ENCODE assay signal across 8 cellular contexts in genomic region chr4:186839122-186840037, GRCh38.
A peak's percentile ranks its signal among the peaks of the same experiment; 100 is the strongest.
DNase-seq lines count a peak whose midpoint lies in the region; ATAC-seq and TF ChIP-seq lines count a peak whose summit lies in the region.

No MANE protein-coding gene starts in this region.

- no peaks in the 10 kb centered on the region for H3K4me1 Mint-ChIP-seq in activated naive CD4-positive, alpha-beta T cell treated with anti-CD3 and anti-CD28 coated beads, Interleukin-2, amount 10 ng/mL, durations not matched to agents 7 days and 5 days
- H3K4me1 Mint-ChIP-seq in GM23338, result no peaks in the 10 kb centered on the region
- no peaks in the 10 kb centered on the region for H3K4me1 Mint-ChIP-seq in activated T-helper 1 cell treated with anti-CD3 and anti-CD28 coated beads, Interleukin-12 subunit alpha, Interleukin-12 subunit beta, Interleukin-2, Interleukin-4 antibody, amounts not matched to agents 30 ng/mL and 10 ng/mL and 1 ng/mL, durations not matched to agents 14 hours and 24 hours and 36 hours (ENCODE audit: low read depth)

- no peaks in the 10 kb centered on the region for H3F3A ChIP-seq in GM23338 (replicated peaks; ENCODE audit: low read depth)

- peaks cover 3% of the 10 kb centered on the region for H3K9me3 Mint-ChIP-seq in activated naive CD4-positive, alpha-beta T cell treated with anti-CD3 and anti-CD28 coated beads, Interleukin-2, amount 10 ng/mL, durations not matched to agents 7 days and 5 days
- peaks cover 3% of the 10 kb centered on the region; the same call in 2 of the 3 replicates for H3K9me3 Mint-ChIP-seq in GM23338
- peaks cover 6% of the 10 kb centered on the region for H3K9me3 Mint-ChIP-seq in activated T-helper 1 cell treated with anti-CD3 and anti-CD28 coated beads, Interleukin-12 subunit alpha, Interleukin-12 subunit beta, Interleukin-2, Interleukin-4 antibody, amounts not matched to agents 30 ng/mL and 10 ng/mL and 1 ng/mL, durations not matched to agents 14 hours and 24 hours and 36 hours

- no peaks in the 10 kb centered on the region for H3K27me3 Mint-ChIP-seq in activated naive CD4-positive, alpha-beta T cell treated with anti-CD3 and anti-CD28 coated beads, Interleukin-2, amount 10 ng/mL, durations not matched to agents 7 days and 5 days
- peaks cover 1% of the 10 kb centered on the region for H3K27me3 Mint-ChIP-seq in GM23338 (ENCODE audit: insufficient read depth, low read depth, poor library complexity)
- no peaks in the 10 kb centered on the region for H3K27me3 Mint-ChIP-seq in activated T-helper 1 cell treated with anti-CD3 and anti-CD28 coated beads, Interleukin-12 subunit alpha, Interleukin-12 subunit beta, Interleukin-2, Interleukin-4 antibody, amounts not matched to agents 30 ng/mL and 10 ng/mL and 1 ng/mL, durations not matched to agents 14 hours and 24 hours and 36 hours (ENCODE audit: insufficient read depth)

- no peak for TF ChIP-seq EP300 in sigmoid colon (IDR thresholded peaks at IDR 0.05)

- no peaks in the 10 kb centered on the region for H3K9me3 ChIP-seq in sigmoid colon

- H3K36me3 Mint-ChIP-seq in activated naive CD4-positive, alpha-beta T cell treated with anti-CD3 and anti-CD28 coated beads, Interleukin-2, amount 10 ng/mL, durations not matched to agents 7 days and 5 days, result no peaks in the 10 kb centered on the region
- no peaks in the 10 kb centered on the region for H3K36me3 Mint-ChIP-seq in GM23338 (ENCODE audit: low read depth)
- no peaks in the 10 kb centered on the region for H3K36me3 Mint-ChIP-seq in activated T-helper 1 cell treated with anti-CD3 and anti-CD28 coated beads, Interleukin-12 subunit alpha, Interleukin-12 subunit beta, Interleukin-2, Interleukin-4 antibody, amounts not matched to agents 30 ng/mL and 10 ng/mL and 1 ng/mL, durations not matched to agents 14 hours and 24 hours and 36 hours (ENCODE audit: low read depth)

- 70 to 80% methylated on average over 11 of the region's 11 CpGs for WGBS in sigmoid colon, 2 donors

- TF ChIP-seq CTCF in cardiac fibroblast (IDR thresholded peaks at IDR 0.05; ENCODE audit: low read depth, low read length) (no peak), sigmoid colon (IDR thresholded peaks at IDR 0.05) (no peak), GM23338 (conservative IDR thresholded peaks at IDR 0.05; ENCODE audit: low read depth in 2 of 2) (no peak)

- DNase-seq in cardiac fibroblast (ENCODE audit: low read depth in 2 of 2) (peak; percentile 75 to 82), sigmoid colon (peak; percentile 69), GM23338 (ENCODE audit: low spot score) (no peak), NCI-H510A treated with DMSO at 0.1 percent for 48 hours (lab: John Stamatoyannopoulos, UW) (no peak)
- no peak for DNase-seq in activated naive CD4-positive, alpha-beta T cell treated with anti-CD3 and anti-CD28 coated beads, Interleukin-2, amount 10 ng/mL, durations not matched to agents 7 days and 5 days
- DNase-seq in activated T-helper 1 cell treated with anti-CD3 and anti-CD28 coated beads, Interleukin-12 subunit alpha, Interleukin-12 subunit beta, Interleukin-2, Interleukin-4 antibody, amounts not matched to agents 30 ng/mL and 10 ng/mL and 1 ng/mL, durations not matched to agents 14 hours and 24 hours and 36 hours (ENCODE audit: low spot score), result no peak

- H3K4me3 ChIP-seq in cardiac fibroblast (replicated peaks in 1 of 2; ENCODE audit: low read depth in 2 of 2, low read length in 2 of 2) (peak overlapping the region in 1 of 2 donors; percentile 46), sigmoid colon (peak overlapping the region in 3 of 4 donors; percentile 3 to 31 (median 7)), GM23338 (no peak overlapping the region)

- H3K27ac Mint-ChIP-seq in activated naive CD4-positive, alpha-beta T cell treated with anti-CD3 and anti-CD28 coated beads, Interleukin-2, amount 10 ng/mL, durations not matched to agents 7 days and 5 days, result no peak overlapping the region
- H3K27ac Mint-ChIP-seq in GM23338, result no peak overlapping the region
- H3K27ac Mint-ChIP-seq in activated T-helper 1 cell treated with anti-CD3 and anti-CD28 coated beads, Interleukin-12 subunit alpha, Interleukin-12 subunit beta, Interleukin-2, Interleukin-4 antibody, amounts not matched to agents 30 ng/mL and 10 ng/mL and 1 ng/mL, durations not matched to agents 14 hours and 24 hours and 36 hours, result no peak overlapping the region

- CTCF ChIA-PET in activated naive CD4-positive, alpha-beta T cell treated with anti-CD3 and anti-CD28 coated beads, Interleukin-2, amount 10 ng/mL, durations not matched to agents 7 days and 5 days (lab: Charles Lee), result no interaction called here

- no peaks in the 10 kb centered on the region for H3K9me2 ChIP-seq in GM23338 (ENCODE audit: insufficient read depth)

- H3K79me2 ChIP-seq in GM23338 (replicated peaks; ENCODE audit: insufficient read depth), result no peaks in the 10 kb centered on the region

- ATAC-seq in GM19025 (IDR thresholded peaks at IDR 0.05; ENCODE audit: low read depth, unreplicated experiment) (peak; percentile 48), HG03457 (IDR thresholded peaks at IDR 0.05; ENCODE audit: unreplicated experiment) (peak; percentile 83), GM23338 (no peak)

- peaks cover 0 to 8% (median 6%) of the 10 kb centered on the region in 4 donors for H3K4me1 ChIP-seq in sigmoid colon
- no peaks in the 10 kb centered on the region for H3K4me1 ChIP-seq in GM23338 (ENCODE audit: insufficient read depth)

- no peak for TF ChIP-seq POLR2A in sigmoid colon (IDR thresholded peaks at IDR 0.05)

- H3K27ac ChIP-seq in sigmoid colon (peak overlapping the region; percentile 67 to 81 (median 75)), GM23338 (ENCODE audit: low read depth) (no peak overlapping the region)

- H3K27me3 ChIP-seq in sigmoid colon, result no peaks in the 10 kb centered on the region
- no peaks in the 10 kb centered on the region for H3K27me3 ChIP-seq in GM23338 (ENCODE audit: insufficient read depth)

- intact Hi-C loops in sigmoid colon (cut with DNase I), result loop anchor here (10.0 kb wide), 1 partner anchor 175 kb away; no protein-coding TSS in a partner anchor
- intact Hi-C loops in activated T-helper 1 cell treated with anti-CD3 and anti-CD28 coated beads, Interleukin-12 subunit alpha, Interleukin-12 subunit beta, Interleukin-2, Interleukin-4 antibody, amounts not matched to agents 30 ng/mL and 10 ng/mL and 1 ng/mL, durations not matched to agents 14 hours and 24 hours and 36 hours (cut with micrococcal nuclease), result no loop called here

- H3K36me3 ChIP-seq in sigmoid colon (no peaks in the 10 kb centered on the region), GM23338 (ENCODE audit: insufficient read depth) (no peaks in the 10 kb centered on the region)

- H3K4me3 Mint-ChIP-seq in activated naive CD4-positive, alpha-beta T cell treated with anti-CD3 and anti-CD28 coated beads, Interleukin-2, amount 10 ng/mL, durations not matched to agents 7 days and 5 days, result no peak overlapping the region
- H3K4me3 Mint-ChIP-seq in GM23338, result no peak overlapping the region
- H3K4me3 Mint-ChIP-seq in activated T-helper 1 cell treated with anti-CD3 and anti-CD28 coated beads, Interleukin-12 subunit alpha, Interleukin-12 subunit beta, Interleukin-2, Interleukin-4 antibody, amounts not matched to agents 30 ng/mL and 10 ng/mL and 1 ng/mL, durations not matched to agents 14 hours and 24 hours and 36 hours, result no peak overlapping the region

- H3K4me2 ChIP-seq in GM23338, result no peak overlapping the region

- no peak overlapping the region for H2AFZ ChIP-seq in GM23338

- H4K20me1 ChIP-seq in GM23338 (replicated peaks; ENCODE audit: insufficient read depth), result no peaks in the 10 kb centered on the region

TF ChIP-seq in GM23338, 12 proteins besides CTCF, POLR2A, EP300 and RAD21:
- TF ChIP-seq NANOG (IDR thresholded peaks at IDR 0.05; ENCODE audit: borderline replicate concordance) (no peak), POLR2AphosphoS5 (IDR thresholded peaks at IDR 0.05; ENCODE audit: low read depth) (no peak), ETS1 (IDR thresholded peaks at IDR 0.05) (no peak), STAT1 (IDR thresholded peaks at IDR 0.05; ENCODE audit: unreplicated experiment) (no peak), JUNB (IDR thresholded peaks at IDR 0.05; ENCODE audit: unreplicated experiment) (no peak), ZNF114 (CRISPR knock-in tag; IDR thresholded peaks at IDR 0.05) (no peak)

Comparison
In these comparisons a context has a peak if more than half of its experiments do, and no peak if none do; other contexts are left out.
1. DNase-seq: peak in cardiac fibroblast (2 of 2) and sigmoid colon (single experiment); none in activated naive CD4-positive, alpha-beta T cell treated with anti-CD3 and anti-CD28 coated beads, Interleukin-2, amount 10 ng/mL, durations not matched to agents 7 days and 5 days (single experiment), GM23338 (single experiment), NCI-H510A treated with DMSO at 0.1 percent for 48 hours (single experiment) and activated T-helper 1 cell treated with anti-CD3 and anti-CD28 coated beads, Interleukin-12 subunit alpha, Interleukin-12 subunit beta, Interleukin-2, Interleukin-4 antibody, amounts not matched to agents 30 ng/mL and 10 ng/mL and 1 ng/mL, durations not matched to agents 14 hours and 24 hours and 36 hours (single experiment).